In genomic region chr6:142926494-142927273, GRCh38 we compare ENCODE assay signal across 8 cellular contexts. TPM values are rescaled to one million over a fixed set of nuclear protein-coding genes. Genes with fewer than 3 reads are reported as not detected.
DNase-seq lines count a peak whose midpoint lies in the region; ATAC-seq and TF ChIP-seq lines count a peak whose summit lies in the region.

No MANE protein-coding gene starts in this region.

- 3% methylated on average over 44 of the region's 76 CpGs for WGBS in smooth muscle cell (ENCODE audit: low lambda C conversion rate)

- no peaks in the 10 kb centered on the region for H3K27me3 ChIP-seq in smooth muscle cell (ENCODE audit: low read depth)

- peaks cover 10% of the 10 kb centered on the region for H3K4me1 ChIP-seq in smooth muscle cell (ENCODE audit: low read depth)

- peaks cover 51% of the 10 kb centered on the region for H4K20me1 ChIP-seq in smooth muscle cell (ENCODE audit: low read depth)

- H3K36me3 Mint-ChIP-seq in central memory CD8-positive, alpha-beta T cell (ENCODE audit: insufficient read depth) = peaks cover 17% of the 10 kb centered on the region

- H3K27ac ChIP-seq in smooth muscle cell (ENCODE audit: low read depth) = peak overlapping the region; percentile 56

- H3K79me2 ChIP-seq in smooth muscle cell (ENCODE audit: low read depth) = peaks cover 52% of the 10 kb centered on the region

- H3K27ac Mint-ChIP-seq in central memory CD8-positive, alpha-beta T cell (ENCODE audit: low read depth) = peak overlapping the region; percentile 94

- H3K4me2 ChIP-seq in smooth muscle cell = peak overlapping the region; percentile 100

- peak overlapping the region; percentile 82 for H3K9ac ChIP-seq in smooth muscle cell (ENCODE audit: low read depth)

- no peaks in the 10 kb centered on the region for H3K9me3 Mint-ChIP-seq in central memory CD8-positive, alpha-beta T cell

- H2AFZ ChIP-seq in smooth muscle cell (ENCODE audit: low read depth) = peak overlapping the region; percentile 51

- in situ Hi-C loops in G401 (cut with HindIII; ENCODE audit: low sequenced_read_pairs) = no loop called here

- no peaks in the 10 kb centered on the region for H3F3A ChIP-seq in smooth muscle cell (ENCODE audit: low read depth)

- H3K4me3 ChIP-seq in WI38 (ENCODE audit: low read depth, low read length) = peak overlapping the region; percentile 67
- H3K4me3 ChIP-seq in smooth muscle cell = peak overlapping the region; percentile 87

- H3K4me1 Mint-ChIP-seq in central memory CD8-positive, alpha-beta T cell = peaks cover 49% of the 10 kb centered on the region

- no peaks in the 10 kb centered on the region for H3K36me3 ChIP-seq in smooth muscle cell (ENCODE audit: low read depth)

- peak overlapping the region; percentile 83 for H3K4me3 Mint-ChIP-seq in central memory CD8-positive, alpha-beta T cell

- no peaks in the 10 kb centered on the region for H3K9me3 ChIP-seq in smooth muscle cell (replicated peaks; ENCODE audit: low read depth)

- peak; percentile 50 for DNase-seq in G401 (ENCODE audit: low spot score)
- peak; percentile 86 for DNase-seq in HuH-7 (ENCODE audit: low spot score)
- DNase-seq in central memory CD8-positive, alpha-beta T cell (ENCODE audit: low spot score in 2 of 2) = peak; percentile 67 to 80
- peak; percentile 95 for DNase-seq in iris pigment epithelial cell (ENCODE audit: low read depth)
- DNase-seq in smooth muscle cell (lab: John Stamatoyannopoulos, UW; ENCODE audit: unreplicated experiment) = peak; percentile 12
- no peak for DNase-seq in NCI-H1092 treated with DMSO at 0.1 percent for 48 hours (lab: John Stamatoyannopoulos, UW)

- no peak for TF ChIP-seq CTCF in WI38 (IDR thresholded peaks at IDR 0.05; ENCODE audit: low read depth, low read length)
- TF ChIP-seq CTCF in smooth muscle cell (IDR thresholded peaks at IDR 0.05; ENCODE audit: borderline replicate concordance, insufficient read depth, poor library complexity, severe bottlenecking) = no peak

- no peaks in the 10 kb centered on the region for H3K27me3 Mint-ChIP-seq in central memory CD8-positive, alpha-beta T cell

- peak; percentile 95 for ATAC-seq in GM21528 (IDR thresholded peaks at IDR 0.05; ENCODE audit: low FRiP score, unreplicated experiment)
- ATAC-seq in central memory CD8-positive, alpha-beta T cell (replicated peaks; ENCODE audit: extremely low read depth, poor library complexity, severe bottlenecking) = peak; percentile 84

RNA-seq across cellular contexts. Expression of gene HIVEP2, which starts 18.3 kb away (rescaled TPM):
- 0.80 and 1.8 TPM in 2 replicates for total RNA-seq in G401 (2014; rRNA removed; shearing (Covaris generic))
- 11.7 and 12.5 TPM in 2 replicates for total RNA-seq in smooth muscle cell
- 3.2 and 4.9 TPM in 2 replicates for polyA plus RNA-seq in smooth muscle cell
